ENCODE assay signal across 8 cellular contexts in genomic region chr18:69935319-69936190, GRCh38. TPM values are rescaled to one million over a fixed set of nuclear protein-coding genes. Genes with fewer than 3 reads are reported as not detected.
DNase-seq lines count a peak whose midpoint lies in the region; ATAC-seq, FAIRE-seq and TF ChIP-seq lines count a peak whose summit lies in the region.

No MANE protein-coding gene starts in this region.

- H3K36me3 Mint-ChIP-seq in endothelial cell (ENCODE audit: low read depth, unreplicated experiment), result no peaks in the 10 kb centered on the region

- TF ChIP-seq CTCF in bronchial epithelial cell (IDR thresholded peaks at IDR 0.05; ENCODE audit: insufficient read depth, low read length, severe bottlenecking) (no peak), endothelial cell (IDR thresholded peaks at IDR 0.05; ENCODE audit: unreplicated experiment) (no peak)

- intact Hi-C loops in head of caudate nucleus (cut with DNase I), result no loop called here

- H3K27me3 ChIP-seq in bronchial epithelial cell (ENCODE audit: control insufficient read depth, insufficient read depth, low read length), result no peaks in the 10 kb centered on the region

- peak; percentile 83 for ATAC-seq in GM18499 (IDR thresholded peaks at IDR 0.05; ENCODE audit: insufficient read depth, unreplicated experiment)
- peak; percentile 97 for ATAC-seq in HG02798 (IDR thresholded peaks at IDR 0.05; ENCODE audit: poor library complexity, unreplicated experiment)

- no peaks in the 10 kb centered on the region for H3K9me3 Mint-ChIP-seq in endothelial cell (ENCODE audit: unreplicated experiment)

- no peaks in the 10 kb centered on the region for H3K27me3 Mint-ChIP-seq in endothelial cell (ENCODE audit: unreplicated experiment)

- no peak overlapping the region for H3K27ac Mint-ChIP-seq in endothelial cell (ENCODE audit: unreplicated experiment)

- no peaks in the 10 kb centered on the region for H3K36me3 ChIP-seq in bronchial epithelial cell (ENCODE audit: control insufficient read depth, insufficient read depth, low read length)

- no peak overlapping the region for H3K4me3 Mint-ChIP-seq in endothelial cell (ENCODE audit: unreplicated experiment)

- FAIRE-seq in bronchial epithelial cell (lab: Jason Lieb, UNC), result no peak

- H3K4me3 ChIP-seq in bronchial epithelial cell (ENCODE audit: low read depth, low read length), result no peak overlapping the region

- peak in 4 of 5 experiments; percentile 57 to 98 (median 84) for DNase-seq in T-helper 2 cell
- peak; percentile 55 for DNase-seq in bronchial epithelial cell (ENCODE audit: low read depth)
- peak; percentile 62 to 77 for DNase-seq in stimulated activated CD4-positive, alpha-beta T cell treated with anti-CD3 and anti-CD28 coated beads, Interleukin-4, amount 100 ng/mL, for 48 hours (ENCODE audit: low read depth in 2 of 2)
- no peak for DNase-seq in NCI-H187 (lab: John Stamatoyannopoulos, UW)
- no peak for DNase-seq in endothelial cell (ENCODE audit: low spot score)
- DNase-seq in head of caudate nucleus, result no peak

- no peaks in the 10 kb centered on the region for H3K4me1 Mint-ChIP-seq in endothelial cell (ENCODE audit: unreplicated experiment)

RNA-seq across cellular contexts. Expression of gene CD226, which starts 12.1 kb away (rescaled TPM):
- total RNA-seq in bronchial epithelial cell (0.53 and 0.64 TPM in 2 replicates), endothelial cell (ENCODE audit: unreplicated experiment) (0.80 TPM)

Comparison
In these comparisons a context has a peak if more than half of its experiments do, and no peak if none do; other contexts are left out.
1. DNase-seq: peak in T-helper 2 cell (4 of 5), bronchial epithelial cell (single experiment) and stimulated activated CD4-positive, alpha-beta T cell treated with anti-CD3 and anti-CD28 coated beads, Interleukin-4, amount 100 ng/mL, for 48 hours (2 of 2); none in NCI-H187 (0 of 2), endothelial cell (single experiment) and head of caudate nucleus (0 of 42).